ENCODE assay signal across 13 cellular contexts in genomic region chr10:90968448-90969086, GRCh38. TPM values are rescaled to one million over a fixed set of nuclear protein-coding genes. Genes with fewer than 3 reads are reported as not detected.
DNase-seq lines count a peak whose midpoint lies in the region; ATAC-seq, FAIRE-seq and TF ChIP-seq lines count a peak whose summit lies in the region.
"Had no signal": no experiment of that assay in that cellular context is flagged by ENCODE, and none has a peak within 500 bp of the region (broad histone marks: within the 10 kb centered on the region; RNA-seq: fewer than 3 reads in every experiment).

No MANE protein-coding gene starts in this region.

- TF ChIP-seq RAD21 in Ishikawa (IDR thresholded peaks at IDR 0.05; ENCODE audit: low read depth) = no peak; the same call in 1 of the 2 replicates

- no peak for ATAC-seq in HG02642 (IDR thresholded peaks at IDR 0.05; ENCODE audit: poor library complexity, unreplicated experiment)
- ATAC-seq: Panc1 had no signal

- H3K4me3 ChIP-seq in AG10803 (ENCODE audit: low read length) = no peak overlapping the region
- H3K4me3 ChIP-seq: uterus had no signal

- no peak for FAIRE-seq in GM12891 (lab: Jason Lieb, UNC)

- no peak for TF ChIP-seq POLR2A in GM12891 (IDR thresholded peaks at IDR 0.05; ENCODE audit: low read depth, low read length)

- DNase-seq in AG10803 (ENCODE audit: low read depth) = peak; percentile 91
- DNase-seq in dermis blood vessel endothelial cell = peak; percentile 38
- DNase-seq in lung microvascular endothelial cell (ENCODE audit: low read depth in 2 of 2) = peak; percentile 42 to 79
- DNase-seq in activated effector memory CD4-positive, alpha-beta T cell treated with Interleukin-2 at 50 U/mL for 16 hours = no peak
- no peak for DNase-seq in NCI-H2107 treated with DMSO at 0.1 percent for 48 hours (lab: John Stamatoyannopoulos, UW; ENCODE audit: unreplicated experiment)
- DNase-seq in GM12891 (ENCODE audit: insufficient read length, low spot score) = no peak
- DNase-seq: activated gamma-delta T cell treated with Interleukin-2 at 50 U/mL for 16 hours; CD4-positive, alpha-beta memory T cell; NCI-H1930; uterus had no signal

- TF ChIP-seq CTCF in AG10803 (conservative IDR thresholded peaks at IDR 0.05; ENCODE audit: low read length) = peak; percentile 16; the same call in 1 of the 2 replicates

- TF ChIP-seq EP300 in Ishikawa (IDR thresholded peaks at IDR 0.05; ENCODE audit: borderline replicate concordance) = peak; percentile 69

TF ChIP-seq in Ishikawa, 13 proteins besides CTCF, POLR2A, EP300 and RAD21:
- no peak for TF ChIP-seq EGR1 (IDR thresholded peaks at IDR 0.05)
- TF ChIP-seq FOXM1 (IDR thresholded peaks at IDR 0.05; ENCODE audit: borderline replicate concordance, low read depth) = peak; percentile 74; the same call in 1 of the 2 replicates
- TF ChIP-seq TAF1 (IDR thresholded peaks at IDR 0.05; ENCODE audit: low read depth) = no peak
- no peak for TF ChIP-seq ZBTB7A (IDR thresholded peaks at IDR 0.05; ENCODE audit: low read depth)
- TF ChIP-seq NFIC (IDR thresholded peaks at IDR 0.05) = peak; percentile 56; the same call in 1 of the 2 replicates
- TF ChIP-seq TEAD4 (IDR thresholded peaks at IDR 0.05) = peak; percentile 75
- TF ChIP-seq YY1 (IDR thresholded peaks at IDR 0.05; ENCODE audit: low read depth) = no peak
- TF ChIP-seq CEBPB (IDR thresholded peaks at IDR 0.05) = peak; percentile 2; the same call in 1 of the 2 replicates
- peak; percentile 33 for TF ChIP-seq MAX (IDR thresholded peaks at IDR 0.05)
- no peak for TF ChIP-seq REST (IDR thresholded peaks at IDR 0.05; ENCODE audit: low read depth)
- TF ChIP-seq USF1 (IDR thresholded peaks at IDR 0.05) = no peak; the same call in 1 of the 2 replicates
- TF ChIP-seq CREB1 (IDR thresholded peaks at IDR 0.05; ENCODE audit: low read depth) = 0 out of 2 replicates have a peak, but pooled peaks have one; percentile 6
- peak; percentile 86 for TF ChIP-seq TCF12 (IDR thresholded peaks at IDR 0.05; ENCODE audit: low read depth)

TF ChIP-seq in GM12891, 5 proteins besides CTCF, POLR2A, EP300 and RAD21:
- TF ChIP-seq TAF1 (IDR thresholded peaks at IDR 0.05; ENCODE audit: low read depth, low read length) = no peak
- no peak for TF ChIP-seq POU2F2 (IDR thresholded peaks at IDR 0.05; ENCODE audit: low read depth, low read length)
- TF ChIP-seq SPI1 (IDR thresholded peaks at IDR 0.05; ENCODE audit: low read depth, low read length) = no peak
- TF ChIP-seq PAX5 (IDR thresholded peaks at IDR 0.05; ENCODE audit: insufficient read depth, low read length, severe bottlenecking) = no peak
- no peak for TF ChIP-seq POLR2AphosphoS5 (IDR thresholded peaks at IDR 0.05; ENCODE audit: low read depth, low read length)

RNA-seq across cellular contexts. Expression of gene ANKRD1, which starts 47.7 kb away (rescaled TPM):
- 441 and 829 TPM in 2 replicates for total RNA-seq in dermis blood vessel endothelial cell
- total RNA-seq in lung microvascular endothelial cell = 224 and 350 TPM in 2 replicates
- not detected for polyA plus RNA-seq in GM12891 (2012; ENCODE audit: low read depth, missing spikeins)
- total RNA-seq: CD4-positive, alpha-beta memory T cell had no signal
- polyA plus RNA-seq: CD4-positive, alpha-beta memory T cell had no signal

Comparison
In these comparisons a context has a peak if more than half of its experiments do, and no peak if none do; other contexts are left out.
1. DNase-seq: peak in AG10803 (single experiment), dermis blood vessel endothelial cell (single experiment) and lung microvascular endothelial cell (2 of 2); none in activated effector memory CD4-positive, alpha-beta T cell treated with Interleukin-2 at 50 U/mL for 16 hours (single experiment), NCI-H2107 treated with DMSO at 0.1 percent for 48 hours (single experiment) and GM12891 (single experiment).